ENCODE assay signal across 2 cellular contexts in genomic region chr10:132413226-132414205, GRCh38.
TF ChIP-seq lines count a peak whose summit lies in the region.

No MANE protein-coding gene starts in this region.

TF ChIP-seq in H1, 55 proteins besides CTCF, POLR2A, EP300 and RAD21:
- TF ChIP-seq TCF12 (IDR thresholded peaks at IDR 0.05; ENCODE audit: low read depth, low read length) (no peak), FOSL1 (IDR thresholded peaks at IDR 0.05; ENCODE audit: insufficient read depth, low read depth, low read length) (no peak), CBX8 (IDR thresholded peaks at IDR 0.05; ENCODE audit: borderline replicate concordance, low read depth, low read length) (no peak), EGR1 (IDR thresholded peaks at IDR 0.05; ENCODE audit: borderline replicate concordance, low read depth, low read length) (no peak), JUN (IDR thresholded peaks at IDR 0.05; ENCODE audit: low read depth, low read length) (no peak), RFX5 (IDR thresholded peaks at IDR 0.05; ENCODE audit: borderline replicate concordance, low read depth, low read length) (no peak), SP1 (IDR thresholded peaks at IDR 0.05; ENCODE audit: low read depth, low read length) (no peak), RXRA (IDR thresholded peaks at IDR 0.05; ENCODE audit: insufficient read depth, low read depth, low read length) (no peak), SAP30 (IDR thresholded peaks at IDR 0.05; ENCODE audit: insufficient read depth, insufficient replicate concordance, low read length) (no peak), PHF8 (conservative IDR thresholded peaks at IDR 0.05; ENCODE audit: low read depth, low read length) (no peak), SIN3A (conservative IDR thresholded peaks at IDR 0.05 in 1 of 2, IDR thresholded peaks at IDR 0.05 in 1 of 2; ENCODE audit: low read depth in 1 of 2, low read length in 2 of 2) (no peak), NANOG (IDR thresholded peaks at IDR 0.05; ENCODE audit: insufficient read depth, low read depth, low read length, poor library complexity, severe bottlenecking) (no peak), ASH2L (IDR thresholded peaks at IDR 0.05; ENCODE audit: low read length) (no peak), CHD7 (IDR thresholded peaks at IDR 0.05; ENCODE audit: insufficient replicate concordance, low read length) (no peak)

TF ChIP-seq in GM12891, 5 proteins besides CTCF, POLR2A, EP300 and RAD21:
- TF ChIP-seq POLR2AphosphoS5 (IDR thresholded peaks at IDR 0.05; ENCODE audit: low read depth, low read length) (no peak), POU2F2 (IDR thresholded peaks at IDR 0.05; ENCODE audit: low read depth, low read length) (no peak), SPI1 (IDR thresholded peaks at IDR 0.05; ENCODE audit: low read depth, low read length) (no peak), TAF1 (IDR thresholded peaks at IDR 0.05; ENCODE audit: low read depth, low read length) (no peak), PAX5 (IDR thresholded peaks at IDR 0.05; ENCODE audit: insufficient read depth, low read length, severe bottlenecking) (no peak)
